In the genomic region with DNA sequence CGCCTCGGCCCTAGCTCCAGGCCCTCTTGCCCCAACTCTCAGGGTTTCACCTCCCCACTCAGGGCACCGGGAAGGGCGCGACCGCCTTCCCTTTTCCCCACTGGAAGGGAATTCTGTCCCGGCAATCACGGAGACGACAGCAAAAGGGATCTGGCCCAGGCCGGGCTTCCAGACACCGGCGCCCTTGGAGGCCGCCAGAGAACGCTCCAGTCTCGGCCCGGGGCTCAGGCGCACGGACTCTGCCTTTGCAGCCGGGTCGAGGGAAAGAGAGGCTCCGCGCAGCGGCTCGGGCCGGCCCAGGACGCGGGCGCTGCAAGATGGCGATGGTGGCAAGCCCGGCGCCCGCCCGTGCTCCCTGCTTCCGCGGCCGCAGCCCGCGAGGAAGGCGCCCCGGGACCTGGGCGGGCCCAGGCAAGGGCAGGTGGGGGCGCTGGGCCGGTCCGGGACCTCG, we compare ENCODE assay signal across 8 cellular contexts. TPM values are rescaled to one million over a fixed set of nuclear protein-coding genes. Genes with fewer than 3 reads are reported as not detected.
DNase-seq lines count a peak whose midpoint lies in the region; ATAC-seq and TF ChIP-seq lines count a peak whose summit lies in the region.

No MANE protein-coding gene starts in this region.

- intact Hi-C loops in natural killer cell (cut with micrococcal nuclease), result loop anchor here (1.0 to 2.0 kb wide), 5 partner anchors 21 to 81 kb away; a partner anchor contains a TSS

- peaks cover 15% of the 10 kb centered on the region for H3K9me3 ChIP-seq in NT2/D1 (ENCODE audit: insufficient read depth, low read length)

- H3K36me3 ChIP-seq in NT2/D1 (ENCODE audit: insufficient read depth, insufficient read length, low read length), result peaks cover 58% of the 10 kb centered on the region

- H3K4me3 ChIP-seq in AG10803 (ENCODE audit: low read length) (peak overlapping the region; percentile 78), NT2/D1 (ENCODE audit: insufficient read length, low read depth) (peak overlapping the region; percentile 88)

- H3K27ac Mint-ChIP-seq in effector memory CD8-positive, alpha-beta T cell, result peak overlapping the region; percentile 89 to 97
- H3K27ac Mint-ChIP-seq in natural killer cell, result peak overlapping the region; percentile 91 to 94

- H3K9me3 Mint-ChIP-seq in effector memory CD8-positive, alpha-beta T cell, result no peaks in the 10 kb centered on the region
- H3K9me3 Mint-ChIP-seq in natural killer cell, result no peaks in the 10 kb centered on the region

- peak; percentile 9 for ATAC-seq in GM21423 (IDR thresholded peaks at IDR 0.05; ENCODE audit: unreplicated experiment)
- peak; percentile 37 for ATAC-seq in effector memory CD8-positive, alpha-beta T cell (replicated peaks)
- ATAC-seq in natural killer cell, result peak in 2 of 3 donors; percentile 12 to 14

- peaks cover 71% of the 10 kb centered on the region for H3K36me3 Mint-ChIP-seq in effector memory CD8-positive, alpha-beta T cell (ENCODE audit: insufficient read depth)
- H3K36me3 Mint-ChIP-seq in natural killer cell, result no peaks in the 10 kb centered on the region

- H3K27me3 ChIP-seq in NT2/D1 (ENCODE audit: insufficient read depth, insufficient read length), result no peaks in the 10 kb centered on the region

- H3K4me3 Mint-ChIP-seq in effector memory CD8-positive, alpha-beta T cell, result peak overlapping the region; percentile 86 to 94
- peak overlapping the region; percentile 92 for H3K4me3 Mint-ChIP-seq in natural killer cell

- peak overlapping the region; percentile 99 for H3K9ac ChIP-seq in NT2/D1 (ENCODE audit: insufficient read length, low read depth)

- TF ChIP-seq CTCF in AG10803 (conservative IDR thresholded peaks at IDR 0.05; ENCODE audit: low read length), result no peak
- no peak for TF ChIP-seq CTCF in natural killer cell (IDR thresholded peaks at IDR 0.05)

- H3K4me1 Mint-ChIP-seq in effector memory CD8-positive, alpha-beta T cell (ENCODE audit: low read depth in 2 of 2), result peaks cover 53 to 60% of the 10 kb centered on the region in 2 donors
- peaks cover 67 to 78% of the 10 kb centered on the region in 2 donors for H3K4me1 Mint-ChIP-seq in natural killer cell

- no peaks in the 10 kb centered on the region for H3K27me3 Mint-ChIP-seq in effector memory CD8-positive, alpha-beta T cell
- H3K27me3 Mint-ChIP-seq in natural killer cell (ENCODE audit: low read depth in 2 of 2), result no peaks in the 10 kb centered on the region

- DNase-seq in AG10803 (ENCODE audit: low read depth) (no peak), NT2/D1 (ENCODE audit: low read depth, low spot score) (no peak), natural killer cell (no peak), NCI-H82 treated with DMSO at 0.1 percent for 48 hours (lab: John Stamatoyannopoulos, UW; ENCODE audit: unreplicated experiment) (no peak), NCI-H2029 treated with DMSO at 0.1 percent for 48 hours (lab: John Stamatoyannopoulos, UW) (no peak)
- peak in 1 of 3 experiments; percentile 59 for DNase-seq in effector memory CD8-positive, alpha-beta T cell
- no peak for DNase-seq in effector CD8-positive, alpha-beta T cell (lab: John Stamatoyannopoulos, UW)

- H3K4me1 ChIP-seq in NT2/D1 (ENCODE audit: insufficient read depth, insufficient read length), result peaks cover 23% of the 10 kb centered on the region

RNA-seq across cellular contexts. Expression of a gene that starts 1.1 kb away (rescaled TPM):
- 100 to 1,000 TPM; 384 to 388 (median 388) TPM for total RNA-seq in natural killer cell

RNA-seq across cellular contexts. Expression of a gene that starts 41.9 kb away (rescaled TPM):
- 10 to 100 TPM; 63.5 to 89.2 (median 64.0) TPM for total RNA-seq in natural killer cell
